Comparison of ENCODE assay signal across 32 cellular contexts in the genomic region with DNA sequence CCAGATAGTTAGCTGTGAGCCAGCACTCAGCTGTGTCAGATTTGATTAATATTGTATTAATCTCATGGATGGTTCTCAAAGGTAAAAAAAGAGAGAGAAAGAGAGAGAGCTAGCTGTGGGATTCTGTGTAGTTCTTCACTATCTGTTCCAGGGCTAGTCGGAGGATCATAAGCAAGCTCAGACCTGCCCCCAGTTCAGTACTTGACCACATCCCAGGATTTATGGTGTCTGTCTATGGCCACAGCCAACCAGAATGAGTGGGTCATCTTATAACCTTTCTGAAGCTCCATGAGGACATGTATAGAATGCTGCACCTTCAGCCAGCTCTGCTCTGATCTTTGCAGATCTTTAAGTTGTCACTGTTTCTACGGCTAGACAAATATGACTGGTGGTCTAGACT. TPM values are rescaled to one million over a fixed set of nuclear protein-coding genes. Genes with fewer than 3 reads are reported as not detected.
DNase-seq lines count a peak whose midpoint lies in the region; ATAC-seq and TF ChIP-seq lines count a peak whose summit lies in the region.
"Had no signal": no experiment of that assay in that cellular context is flagged by ENCODE, and none has a peak within 500 bp of the region (broad histone marks: within the 10 kb centered on the region; RNA-seq: fewer than 3 reads in every experiment).

No MANE protein-coding gene starts in this region.

- no peaks in the 10 kb centered on the region for H3K36me3 Mint-ChIP-seq in WTC11

- H3K9me3 ChIP-seq in HUES48 (ENCODE audit: control insufficient read depth, insufficient read depth, low read length) (no peaks in the 10 kb centered on the region), psoas muscle (no peaks in the 10 kb centered on the region)
- H3K9me3 ChIP-seq: BLaER1, esophagus muscularis mucosa, left ventricle myocardium inferior, right atrium auricular region, testis, vagina had no signal

- H3K4me1 ChIP-seq in HUES48 (ENCODE audit: control insufficient read depth, insufficient read depth, low read length) (peaks cover 14% of the 10 kb centered on the region), psoas muscle (no peaks in the 10 kb centered on the region)
- H3K4me1 ChIP-seq: BLaER1, esophagus muscularis mucosa, left ventricle myocardium inferior, right atrium auricular region, testis had no signal

- no peaks in the 10 kb centered on the region for H3K27me3 ChIP-seq in HUES48 (ENCODE audit: control insufficient read depth, insufficient read depth, low read length)
- H3K27me3 ChIP-seq in psoas muscle (ENCODE audit: insufficient read depth in 3 of 3, low read length in 2 of 3) = no peaks in the 10 kb centered on the region
- H3K27me3 ChIP-seq: BLaER1, esophagus muscularis mucosa, right atrium auricular region, testis, vagina had no signal

- H3K27ac ChIP-seq in HUES48 (ENCODE audit: low read depth, low read length) = peak overlapping the region; percentile 22
- no peak overlapping the region for H3K27ac ChIP-seq in psoas muscle
- H3K27ac ChIP-seq: BLaER1, esophagus muscularis mucosa, left ventricle myocardium inferior, right atrium auricular region, testis, vagina had no signal

- H3K9me3 Mint-ChIP-seq in WTC11 = no peaks in the 10 kb centered on the region
- H3K9me3 Mint-ChIP-seq: activated naive CD4-positive, alpha-beta T cell treated with anti-CD3 and anti-CD28 coated beads, Interleukin-2, amount 50 U/mL, for 72 hours; activated T-helper 1 cell treated with anti-CD3 and anti-CD28 coated beads, Interleukin-12 subunit alpha, Interleukin-12 subunit beta, Interleukin-2, Interleukin-4 antibody, amounts not matched to agents 30 ng/mL and 10 ng/mL and 1 ng/mL, durations not matched to agents 14 hours and 24 hours and 36 hours; mesothelial cell of epicardium; natural killer cell; stimulated activated naive B cell treated with anti-CD40 and anti-IgM and Interleukin-4, amounts not matched to agents 10 μg/mL and 1 μg/mL and 100 μg/mL, for 72 hours had no signal

- intact Hi-C loops in psoas muscle (cut with DNase I) = no loop called here

- H3K36me3 ChIP-seq in HUES48 (ENCODE audit: control insufficient read depth, insufficient read depth, low read length) (0 out of 2 replicates have a peak, but pooled peaks cover 2% of the 10 kb centered on the region), psoas muscle (ENCODE audit: insufficient read depth in 1 of 2, low read depth in 1 of 2) (no peaks in the 10 kb centered on the region)
- H3K36me3 ChIP-seq: vagina had no signal

- H3K27me3 Mint-ChIP-seq in WTC11 (ENCODE audit: low read depth) = no peaks in the 10 kb centered on the region
- H3K27me3 Mint-ChIP-seq: stimulated activated naive B cell treated with anti-CD40 and anti-IgM and Interleukin-4, amounts not matched to agents 10 μg/mL and 1 μg/mL and 100 μg/mL, for 72 hours had no signal

- DNase-seq in A172 (ENCODE audit: low spot score) = peak; percentile 19
- no peak for DNase-seq in WTC11 (ENCODE audit: low spot score)
- no peak for DNase-seq in iPS-NIHi7 (ENCODE audit: extremely low spot score)
- DNase-seq in COR-L47 (lab: John Stamatoyannopoulos, UW) = no peak
- no peak for DNase-seq in psoas muscle
- DNase-seq: GOT3; left ventricle myocardium inferior; MM.1S; natural killer cell; NCI-H2081 treated with DMSO at 0.1 percent for 48 hours; RPMI8226; stimulated activated CD4-positive, alpha-beta T cell treated with anti-CD3 and anti-CD28 coated beads, Interleukin-4, amount 100 ng/mL, for 24 hours; stimulated activated naive B cell treated with anti-CD40 and anti-IgM and Interleukin-4, amounts not matched to agents 10 μg/mL and 1 μg/mL and 100 μg/mL, for 72 hours; testis had no signal

- no peak overlapping the region for H3K4me3 ChIP-seq in HUES48 (ENCODE audit: low read depth, low read length)
- no peak overlapping the region for H3K4me3 ChIP-seq in psoas muscle
- H3K4me3 ChIP-seq: BLaER1, esophagus muscularis mucosa, GM12878, left ventricle myocardium inferior, right atrium auricular region, testis, vagina had no signal

- no peak for ATAC-seq in WTC11
- peak; percentile 6 for ATAC-seq in esophagus mucosa
- no peak for ATAC-seq in psoas muscle
- ATAC-seq in HG02610 (IDR thresholded peaks at IDR 0.05; ENCODE audit: unreplicated experiment) = no peak
- ATAC-seq: activated naive CD4-positive, alpha-beta T cell treated with anti-CD3 and anti-CD28 coated beads, Interleukin-2, amount 50 U/mL, for 72 hours; GM12878; natural killer cell; SK-N-SH treated with all-trans-retinoic acid at 6 μM for 48 hours; stimulated activated naive B cell treated with anti-CD40 and anti-IgM and Interleukin-4, amounts not matched to agents 10 μg/mL and 1 μg/mL and 100 μg/mL, for 72 hours had no signal

- CTCF ChIA-PET in WTC11 (lab: Charles Lee) = interaction anchor here (1.0 to 3.8 kb wide), 8 partner anchors 10 to 299 kb away, joined by 3 to 22 read pairs (median 5); no protein-coding TSS in a partner anchor

- POLR2A ChIA-PET in WTC11 (lab: Charles Lee) = no interaction called here

- H3K27ac Mint-ChIP-seq in WTC11 = 0 out of 2 replicates have a peak overlapping the region, but pooled peaks have one; percentile 12
- H3K27ac Mint-ChIP-seq: activated naive CD4-positive, alpha-beta T cell treated with anti-CD3 and anti-CD28 coated beads, Interleukin-2, amount 50 U/mL, for 72 hours; activated T-helper 1 cell treated with anti-CD3 and anti-CD28 coated beads, Interleukin-12 subunit alpha, Interleukin-12 subunit beta, Interleukin-2, Interleukin-4 antibody, amounts not matched to agents 30 ng/mL and 10 ng/mL and 1 ng/mL, durations not matched to agents 14 hours and 24 hours and 36 hours; mesothelial cell of epicardium; natural killer cell; stimulated activated naive B cell treated with anti-CD40 and anti-IgM and Interleukin-4, amounts not matched to agents 10 μg/mL and 1 μg/mL and 100 μg/mL, for 72 hours had no signal

- H3K4me1 Mint-ChIP-seq in WTC11 = peaks cover 31% of the 10 kb centered on the region
- H3K4me1 Mint-ChIP-seq: natural killer cell had no signal

- WGBS in psoas muscle, 3 donors = 84 to 98% (median 95%) methylated on average over 2 of the region's 2 CpGs

- H3K4me3 Mint-ChIP-seq in WTC11 = no peak overlapping the region
- H3K4me3 Mint-ChIP-seq: activated T-helper 1 cell treated with anti-CD3 and anti-CD28 coated beads, Interleukin-12 subunit alpha, Interleukin-12 subunit beta, Interleukin-2, Interleukin-4 antibody, amounts not matched to agents 30 ng/mL and 10 ng/mL and 1 ng/mL, durations not matched to agents 14 hours and 24 hours and 36 hours; mesothelial cell of epicardium; natural killer cell; stimulated activated naive B cell treated with anti-CD40 and anti-IgM and Interleukin-4, amounts not matched to agents 10 μg/mL and 1 μg/mL and 100 μg/mL, for 72 hours had no signal

- no peak overlapping the region for H3K9ac ChIP-seq in HUES48 (ENCODE audit: low read depth, low read length)
- H3K9ac ChIP-seq: BLaER1 had no signal

- TF ChIP-seq CTCF in WTC11 (IDR thresholded peaks at IDR 0.05) = no peak
- TF ChIP-seq CTCF in psoas muscle (IDR thresholded peaks at IDR 0.05) = no peak

TF ChIP-seq in WTC11, 78 proteins besides CTCF, POLR2A, EP300 and RAD21:
- TF ChIP-seq, protein P1, sequence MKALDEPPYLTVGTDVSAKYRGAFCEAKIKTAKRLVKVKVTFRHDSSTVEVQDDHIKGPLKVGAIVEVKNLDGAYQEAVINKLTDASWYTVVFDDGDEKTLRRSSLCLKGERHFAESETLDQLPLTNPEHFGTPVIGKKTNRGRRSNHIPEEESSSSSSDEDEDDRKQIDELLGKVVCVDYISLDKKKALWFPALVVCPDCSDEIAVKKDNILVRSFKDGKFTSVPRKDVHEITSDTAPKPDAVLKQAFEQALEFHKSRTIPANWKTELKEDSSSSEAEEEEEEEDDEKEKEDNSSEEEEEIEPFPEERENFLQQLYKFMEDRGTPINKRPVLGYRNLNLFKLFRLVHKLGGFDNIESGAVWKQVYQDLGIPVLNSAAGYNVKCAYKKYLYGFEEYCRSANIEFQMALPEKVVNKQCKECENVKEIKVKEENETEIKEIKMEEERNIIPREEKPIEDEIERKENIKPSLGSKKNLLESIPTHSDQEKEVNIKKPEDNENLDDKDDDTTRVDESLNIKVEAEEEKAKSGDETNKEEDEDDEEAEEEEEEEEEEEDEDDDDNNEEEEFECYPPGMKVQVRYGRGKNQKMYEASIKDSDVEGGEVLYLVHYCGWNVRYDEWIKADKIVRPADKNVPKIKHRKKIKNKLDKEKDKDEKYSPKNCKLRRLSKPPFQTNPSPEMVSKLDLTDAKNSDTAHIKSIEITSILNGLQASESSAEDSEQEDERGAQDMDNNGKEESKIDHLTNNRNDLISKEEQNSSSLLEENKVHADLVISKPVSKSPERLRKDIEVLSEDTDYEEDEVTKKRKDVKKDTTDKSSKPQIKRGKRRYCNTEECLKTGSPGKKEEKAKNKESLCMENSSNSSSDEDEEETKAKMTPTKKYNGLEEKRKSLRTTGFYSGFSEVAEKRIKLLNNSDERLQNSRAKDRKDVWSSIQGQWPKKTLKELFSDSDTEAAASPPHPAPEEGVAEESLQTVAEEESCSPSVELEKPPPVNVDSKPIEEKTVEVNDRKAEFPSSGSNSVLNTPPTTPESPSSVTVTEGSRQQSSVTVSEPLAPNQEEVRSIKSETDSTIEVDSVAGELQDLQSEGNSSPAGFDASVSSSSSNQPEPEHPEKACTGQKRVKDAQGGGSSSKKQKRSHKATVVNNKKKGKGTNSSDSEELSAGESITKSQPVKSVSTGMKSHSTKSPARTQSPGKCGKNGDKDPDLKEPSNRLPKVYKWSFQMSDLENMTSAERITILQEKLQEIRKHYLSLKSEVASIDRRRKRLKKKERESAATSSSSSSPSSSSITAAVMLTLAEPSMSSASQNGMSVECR (CRISPR knock-in tag; IDR thresholded peaks at IDR 0.05; ENCODE audit: borderline replicate concordance) = no peak
- TF ChIP-seq ZNF423 (CRISPR knock-in tag; IDR thresholded peaks at IDR 0.05) = no peak

RNA-seq across cellular contexts. Expression of a gene that starts 13.4 kb away (rescaled TPM):
- not detected in 2 replicates for total RNA-seq in A172 (2014; rRNA removed; shearing (Covaris generic))
- 0.07 to 0.14 TPM in 2 of 3 replicates, not detected in the other for total RNA-seq in WTC11 (2021)
- 2.3 TPM for total RNA-seq in esophagus mucosa
- total RNA-seq in psoas muscle = under 1 TPM in 1 of 4 donors, not detected in 3; 0.12 TPM
- not detected for polyA plus RNA-seq in psoas muscle
- total RNA-seq: activated naive CD4-positive, alpha-beta T cell treated with anti-CD3 and anti-CD28 coated beads, Interleukin-2, amount 50 U/mL, for 72 hours; activated T-helper 1 cell treated with anti-CD3 and anti-CD28 coated beads, Interleukin-12 subunit alpha, Interleukin-12 subunit beta, Interleukin-2, Interleukin-4 antibody, amounts not matched to agents 30 ng/mL and 10 ng/mL and 1 ng/mL, durations not matched to agents 14 hours and 24 hours and 36 hours; chondrocyte; Daoy; frontal cortex; GM12878; left ventricle myocardium inferior; mesothelial cell of epicardium; natural killer cell; NCI-H460; osteoblast; right atrium auricular region; T-helper 2 cell treated with Interferon-gamma antibody and Interleukin-4, amounts not matched to agents 100 ng/mL and 5 ng/mL, for 36 hours; vagina had no signal
- polyA plus RNA-seq: GM12878 had no signal

RNA-seq across cellular contexts. Expression of a gene that starts 46.0 kb away (rescaled TPM):
- total RNA-seq in A172 (2014; rRNA removed; shearing (Covaris generic)) = 15.2 and 18.3 TPM in 2 replicates
- 24.0 to 27.4 TPM (median 24.3 TPM) in 3 replicates for total RNA-seq in WTC11 (2021)
- total RNA-seq in esophagus mucosa = 30.4 TPM
- 1 to 10 TPM in 2 of 4 donors, under 1 TPM in 2; 0.88 to 1.8 (median 1.1) TPM for total RNA-seq in psoas muscle
- under 1 TPM; 0.59 to 0.67 (median 0.64) TPM for polyA plus RNA-seq in psoas muscle
